1 cellular context compared by ENCODE assay signal in the genomic region with DNA sequence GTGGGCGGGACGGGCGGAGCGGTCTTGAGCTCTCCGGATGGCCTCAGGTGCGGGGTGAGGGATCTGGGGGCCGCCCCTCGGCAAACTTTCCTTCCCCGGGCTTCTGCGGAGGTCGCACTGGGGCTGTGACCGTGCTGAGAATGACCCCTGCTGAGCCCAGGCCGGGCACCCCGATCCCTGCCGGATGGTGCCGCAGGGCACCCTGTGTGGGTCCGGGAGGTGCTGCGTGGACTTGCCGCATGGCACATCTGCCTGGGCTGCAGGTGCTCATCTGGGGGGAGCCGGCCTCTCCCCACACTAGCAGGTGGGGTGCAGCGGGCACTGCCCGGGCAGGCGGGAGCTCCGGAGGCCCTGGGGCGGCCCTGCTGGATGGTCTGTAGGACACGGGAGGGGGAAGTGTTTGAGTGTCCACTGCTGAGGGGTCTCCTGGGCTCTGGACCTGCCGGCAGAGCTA.
TF ChIP-seq lines count a peak whose summit lies in the region.

No MANE protein-coding gene starts in this region.

TF ChIP-seq in GM23338, 12 proteins besides CTCF, POLR2A, EP300 and RAD21 (continued from another document):
- TF ChIP-seq EZH2phosphoT487 (IDR thresholded peaks at IDR 0.05; ENCODE audit: unreplicated experiment) (no peak), POLR2AphosphoS5 (IDR thresholded peaks at IDR 0.05; ENCODE audit: low read depth) (no peak)
